In the genomic region with DNA sequence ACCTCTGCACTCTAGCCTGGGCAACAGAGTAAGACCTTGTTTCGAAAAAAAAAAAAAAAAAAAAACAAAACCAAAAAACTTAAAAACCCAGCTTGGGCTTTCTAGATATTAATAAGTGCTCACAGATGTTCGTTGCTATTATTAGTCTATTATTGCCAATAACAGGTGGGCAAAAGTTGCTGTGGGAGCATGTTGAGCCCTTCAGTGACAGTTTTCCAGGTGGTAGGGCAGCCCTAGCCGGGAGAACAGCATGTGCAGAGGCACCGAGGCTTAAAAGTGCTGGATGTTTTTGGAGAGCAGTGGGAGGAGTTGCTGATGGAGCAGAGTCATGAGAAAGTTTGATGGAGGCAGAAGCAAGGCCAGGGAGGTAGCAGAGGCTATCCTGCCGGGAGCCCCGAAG, we compare ENCODE assay signal across 18 cellular contexts. TPM values are rescaled to one million over a fixed set of nuclear protein-coding genes. Genes with fewer than 3 reads are reported as not detected.
DNase-seq lines count a peak whose midpoint lies in the region; ATAC-seq and TF ChIP-seq lines count a peak whose summit lies in the region.
"Had no signal": no experiment of that assay in that cellular context is flagged by ENCODE, and none has a peak within 500 bp of the region (broad histone marks: within the 10 kb centered on the region; RNA-seq: fewer than 3 reads in every experiment).

No MANE protein-coding gene starts in this region.

- H3K36me3 ChIP-seq in GM06990 (ENCODE audit: control insufficient read depth, insufficient read depth, low read length) (peaks cover 21% of the 10 kb centered on the region), RWPE2 (ENCODE audit: low read depth) (no peaks in the 10 kb centered on the region)
- H3K36me3 ChIP-seq: esophagus muscularis mucosa, right atrium auricular region, stomach, upper lobe of left lung had no signal

- ATAC-seq in activated CD8-positive, alpha-beta memory T cell treated with anti-CD3 and anti-CD28 coated beads, Interleukin-2, amount 10 ng/mL, durations not matched to agents 7 days and 5 days = no peak
- no peak for ATAC-seq in RWPE2 (ENCODE audit: low read depth)
- no peak for ATAC-seq in memory B cell (ENCODE audit: low read depth)
- ATAC-seq in GM18517 (IDR thresholded peaks at IDR 0.05; ENCODE audit: unreplicated experiment) = no peak
- ATAC-seq: left colon had no signal

- no peaks in the 10 kb centered on the region for H3K9me3 ChIP-seq in RWPE2 (ENCODE audit: severe bottlenecking)
- H3K9me3 ChIP-seq: esophagus muscularis mucosa, right atrium auricular region, stomach, upper lobe of left lung had no signal

- no peaks in the 10 kb centered on the region for H3K4me1 ChIP-seq in RWPE2 (ENCODE audit: insufficient read depth, poor library complexity, severe bottlenecking)

- peaks cover 66% of the 10 kb centered on the region for H3K4me1 Mint-ChIP-seq in activated CD8-positive, alpha-beta memory T cell treated with anti-CD3 and anti-CD28 coated beads, Interleukin-2, amount 10 ng/mL, durations not matched to agents 7 days and 5 days
- peaks cover 60% of the 10 kb centered on the region for H3K4me1 Mint-ChIP-seq in memory B cell

- DNase-seq in activated CD8-positive, alpha-beta memory T cell treated with anti-CD3 and anti-CD28 coated beads, Interleukin-2, amount 10 ng/mL, durations not matched to agents 7 days and 5 days = no peak
- no peak for DNase-seq in activated CD8-positive, alpha-beta memory T cell treated with anti-CD3 and anti-CD28 coated beads, Interleukin-2, amount 50 U/mL, for 48 hours
- DNase-seq in GM06990 (ENCODE audit: extremely low read depth, insufficient read length) = peak; percentile 45
- DNase-seq in RWPE2 (ENCODE audit: low spot score) = peak; percentile 55
- DNase-seq in memory B cell (ENCODE audit: low spot score in 2 of 2) = no peak
- no peak for DNase-seq in middle frontal gyrus (ENCODE audit: extremely low spot score, low spot score)
- DNase-seq in T1000 (lab: John Stamatoyannopoulos, UW) = no peak
- DNase-seq: left colon; NCI-H2081 treated with DMSO at 0.1 percent for 48 hours; NCI-H526 treated with DMSO at 0.1 percent for 48 hours; PC-9; stimulated activated CD4-positive, alpha-beta T cell treated with anti-CD3 and anti-CD28 coated beads, Interleukin-15, amount 100 ng/mL, for 24 hours; stomach; T-helper 9 cell; upper lobe of left lung had no signal

- TF ChIP-seq CTCF in GM06990 (IDR thresholded peaks at IDR 0.05; ENCODE audit: insufficient read depth, low read length, poor library complexity, severe bottlenecking) = no peak
- TF ChIP-seq CTCF in RWPE2 (IDR thresholded peaks at IDR 0.05; ENCODE audit: poor library complexity, severe bottlenecking) = no peak

- no peaks in the 10 kb centered on the region for H3K9me3 Mint-ChIP-seq in activated CD8-positive, alpha-beta memory T cell treated with anti-CD3 and anti-CD28 coated beads, Interleukin-2, amount 10 ng/mL, durations not matched to agents 7 days and 5 days (ENCODE audit: low read depth)
- no peaks in the 10 kb centered on the region for H3K9me3 Mint-ChIP-seq in memory B cell

- H3K4me3 ChIP-seq in GM06990 (replicated peaks; ENCODE audit: low read depth, low read length) (peak overlapping the region; percentile 53), RWPE2 (ENCODE audit: severe bottlenecking) (no peak overlapping the region)
- H3K4me3 ChIP-seq: esophagus muscularis mucosa, PC-9, right atrium auricular region, stomach, upper lobe of left lung had no signal

- peak overlapping the region; percentile 37 for H3K27ac Mint-ChIP-seq in activated CD8-positive, alpha-beta memory T cell treated with anti-CD3 and anti-CD28 coated beads, Interleukin-2, amount 10 ng/mL, durations not matched to agents 7 days and 5 days
- peak overlapping the region; percentile 92 for H3K27ac Mint-ChIP-seq in memory B cell

- no peaks in the 10 kb centered on the region for H3K27me3 ChIP-seq in GM06990 (replicated peaks; ENCODE audit: control insufficient read depth, insufficient read depth, low read length)
- H3K27me3 ChIP-seq in RWPE2 (ENCODE audit: insufficient read depth, poor library complexity, severe bottlenecking) = peaks cover 47% of the 10 kb centered on the region

- CTCF ChIA-PET in activated CD8-positive, alpha-beta memory T cell treated with anti-CD3 and anti-CD28 coated beads, Interleukin-2, amount 10 ng/mL, durations not matched to agents 7 days and 5 days (lab: Charles Lee) = interaction anchor here (2.1 kb wide), 1 partner anchor 83 kb away, joined by 12 read pairs; no protein-coding TSS in a partner anchor

- no peaks in the 10 kb centered on the region for H3K27me3 Mint-ChIP-seq in activated CD8-positive, alpha-beta memory T cell treated with anti-CD3 and anti-CD28 coated beads, Interleukin-2, amount 10 ng/mL, durations not matched to agents 7 days and 5 days
- H3K27me3 Mint-ChIP-seq in memory B cell = no peaks in the 10 kb centered on the region

- H3K4me3 Mint-ChIP-seq in activated CD8-positive, alpha-beta memory T cell treated with anti-CD3 and anti-CD28 coated beads, Interleukin-2, amount 10 ng/mL, durations not matched to agents 7 days and 5 days = no peak overlapping the region
- peak overlapping the region; percentile 52 for H3K4me3 Mint-ChIP-seq in memory B cell

- H3K27ac ChIP-seq in RWPE2 (ENCODE audit: poor library complexity, severe bottlenecking) = no peak overlapping the region
- H3K27ac ChIP-seq: esophagus muscularis mucosa, PC-9, right atrium auricular region had no signal

- H3K36me3 Mint-ChIP-seq in activated CD8-positive, alpha-beta memory T cell treated with anti-CD3 and anti-CD28 coated beads, Interleukin-2, amount 10 ng/mL, durations not matched to agents 7 days and 5 days = peaks cover 46% of the 10 kb centered on the region
- H3K36me3 Mint-ChIP-seq in memory B cell = peaks cover 16% of the 10 kb centered on the region

RNA-seq across cellular contexts. Expression of a gene that starts 4.4 kb away (rescaled TPM):
- total RNA-seq in activated CD8-positive, alpha-beta memory T cell treated with anti-CD3 and anti-CD28 coated beads, Interleukin-2, amount 10 ng/mL, durations not matched to agents 7 days and 5 days = 100 to 1,000 TPM in 1 of 2 experiments, 10 to 100 TPM in 1; 86.5 to 128 TPM
- total RNA-seq: PC-9 had no signal

Comparison
In these comparisons a context has a peak if more than half of its experiments do, and no peak if none do; other contexts are left out.
1. DNase-seq: peak in GM06990 (single experiment) and RWPE2 (single experiment); none in activated CD8-positive, alpha-beta memory T cell treated with anti-CD3 and anti-CD28 coated beads, Interleukin-2, amount 10 ng/mL, durations not matched to agents 7 days and 5 days (single experiment), activated CD8-positive, alpha-beta memory T cell treated with anti-CD3 and anti-CD28 coated beads, Interleukin-2, amount 50 U/mL, for 48 hours (single experiment), memory B cell (0 of 2), middle frontal gyrus (single experiment) and T1000 (single experiment).